In genomic region chr10:51792678-51793077, GRCh38 we compare ENCODE assay signal across 22 cellular contexts.
DNase-seq lines count a peak whose midpoint lies in the region; ATAC-seq, FAIRE-seq and TF ChIP-seq lines count a peak whose summit lies in the region.
"Had no signal": no experiment of that assay in that cellular context is flagged by ENCODE, and none has a peak within 500 bp of the region (broad histone marks: within the 10 kb centered on the region; RNA-seq: fewer than 3 reads in every experiment).

No MANE protein-coding gene starts in this region.

- TF ChIP-seq CTCF in HepG2 (CRISPR knock-in tag; IDR thresholded peaks at IDR 0.05), result no peak
- TF ChIP-seq CTCF in right lobe of liver (IDR thresholded peaks at IDR 0.05), result no peak
- TF ChIP-seq CTCF in K562 (IDR thresholded peaks at IDR 0.05 in 2 of 3, conservative IDR thresholded peaks at IDR 0.05 in 1 of 3; ENCODE audit: insufficient read depth in 2 of 3, low read depth in 1 of 3, low read length in 3 of 3), result no peak
- no peak for TF ChIP-seq CTCF in endodermal cell (conservative IDR thresholded peaks at IDR 0.05)

- H3K4me3 ChIP-seq in HepG2 (replicated peaks in 1 of 3; ENCODE audit: insufficient read depth in 1 of 3, low read depth in 2 of 3, low read length in 3 of 3) (no peak overlapping the region), right lobe of liver (no peak overlapping the region), K562 (no peak overlapping the region), endodermal cell (ENCODE audit: low read length) (peak overlapping the region; percentile 37)
- H3K4me3 ChIP-seq: BLaER1 had no signal

- no peak overlapping the region for H3K27ac Mint-ChIP-seq in endodermal cell
- H3K27ac Mint-ChIP-seq: CD14-positive monocyte; CD4-positive, CD25-positive, alpha-beta regulatory T cell; CD8-positive, alpha-beta T cell had no signal

- in situ Hi-C loops in HepG2 (cut with HindIII; ENCODE audit: extremely low pct_ligation_motif_present, low pct_unique_long_range_greater_than_20kb), result no loop called here
- in situ Hi-C loops in K562 (cut with MboI), result no loop called here

- no peak overlapping the region for H3K4me3 Mint-ChIP-seq in endodermal cell
- H3K4me3 Mint-ChIP-seq: CD14-positive monocyte; CD4-positive, CD25-positive, alpha-beta regulatory T cell; CD8-positive, alpha-beta T cell had no signal

- H3K27me3 ChIP-seq in HepG2 (ENCODE audit: control insufficient read depth in 1 of 2, insufficient read depth in 2 of 2, low read length in 2 of 2) (no peaks in the 10 kb centered on the region; a peak in 1 of 5 replicates), right lobe of liver (no peaks in the 10 kb centered on the region), K562 (ENCODE audit: control insufficient read depth in 2 of 2, insufficient read depth in 2 of 2, low read length in 2 of 2) (no peaks in the 10 kb centered on the region), endodermal cell (ENCODE audit: control insufficient read depth, insufficient read depth, low read length, poor library complexity, severe bottlenecking) (peaks cover 51% of the 10 kb centered on the region)
- H3K27me3 ChIP-seq: BE2C, BLaER1 had no signal

- TF ChIP-seq EP300 in HepG2 (IDR thresholded peaks at IDR 0.05; ENCODE audit: low read depth in 2 of 2, low read length in 2 of 2) (no peak), HepG2 (CRISPR knock-in tag; IDR thresholded peaks at IDR 0.05; ENCODE audit: borderline replicate concordance) (no peak), K562 (IDR thresholded peaks at IDR 0.05; ENCODE audit: low read length) (no peak)

- H3K27me3 Mint-ChIP-seq in endodermal cell (ENCODE audit: insufficient read depth), result peaks cover 32% of the 10 kb centered on the region
- H3K27me3 Mint-ChIP-seq: CD4-positive, CD25-positive, alpha-beta regulatory T cell had no signal

- no peaks in the 10 kb centered on the region for H3K9me1 ChIP-seq in K562 (ENCODE audit: control insufficient read depth, insufficient read depth, low read length)

- no peaks in the 10 kb centered on the region for H3K36me3 ChIP-seq in HepG2 (replicated peaks in 1 of 2; ENCODE audit: control insufficient read depth in 1 of 2, insufficient read depth in 2 of 2, low read length in 2 of 2)
- no peaks in the 10 kb centered on the region for H3K36me3 ChIP-seq in right lobe of liver
- no peaks in the 10 kb centered on the region for H3K36me3 ChIP-seq in K562 (ENCODE audit: control insufficient read depth, insufficient read depth, low read length)
- no peaks in the 10 kb centered on the region for H3K36me3 ChIP-seq in endodermal cell (ENCODE audit: control insufficient read depth, insufficient read depth, low read length)
- H3K36me3 ChIP-seq: BE2C, BLaER1 had no signal

- ATAC-seq in HepG2 (no peak), right lobe of liver (no peak), K562 (no peak), HG02884 (IDR thresholded peaks at IDR 0.05; ENCODE audit: unreplicated experiment) (no peak)
- ATAC-seq: CD8-positive, alpha-beta T cell had no signal

- no peak overlapping the region for H3K4me2 ChIP-seq in HepG2 (ENCODE audit: low read depth, low read length)
- H3K4me2 ChIP-seq in K562 (ENCODE audit: insufficient read depth, low read length), result no peak overlapping the region
- H3K4me2 ChIP-seq: BLaER1 had no signal

- TF ChIP-seq POLR2A in HepG2 (IDR thresholded peaks at IDR 0.05; ENCODE audit: insufficient read depth in 1 of 2, low read depth in 2 of 2, low read length in 2 of 2) (no peak), right lobe of liver (IDR thresholded peaks at IDR 0.05) (no peak), K562 (conservative IDR thresholded peaks at IDR 0.05) (no peak)

- no peak for TF ChIP-seq RAD21 in HepG2 (CRISPR knock-in tag; IDR thresholded peaks at IDR 0.05)
- no peak for TF ChIP-seq RAD21 in K562 (CRISPR knock-in tag; conservative IDR thresholded peaks at IDR 0.05 in 1 of 2, IDR thresholded peaks at IDR 0.05 in 1 of 2)

- POLR2A ChIA-PET in HepG2 (lab: Yijun Ruan, JAX), result no interaction called here
- POLR2A ChIA-PET in K562 (lab: Yijun Ruan, JAX), result no interaction called here

- no TSS peak for BruUV-seq in HepG2 (replicated peaks; lab: Mats Ljungman, UMichigan)
- BruUV-seq in K562 (replicated peaks; lab: Mats Ljungman, UMichigan), result no TSS peak

- FAIRE-seq in HepG2 (lab: Jason Lieb, UNC) (no peak), K562 (lab: Jason Lieb, UNC) (no peak)
- FAIRE-seq: D721Med, G401.6, GM12891, GM19239 had no signal

- H3K9me3 ChIP-seq in HepG2 (ENCODE audit: low read length), result 0 out of 2 replicates have a peak, but pooled peaks cover 11% of the 10 kb centered on the region
- H3K9me3 ChIP-seq in right lobe of liver, result no peaks in the 10 kb centered on the region
- no peaks in the 10 kb centered on the region for H3K9me3 ChIP-seq in K562 (replicated peaks; ENCODE audit: control insufficient read depth, insufficient read depth, low read depth, low read length)
- peaks cover 27% of the 10 kb centered on the region for H3K9me3 ChIP-seq in endodermal cell (ENCODE audit: control insufficient read depth, low read length)
- H3K9me3 ChIP-seq: BE2C had no signal

- peaks cover 3% of the 10 kb centered on the region for H3K9me3 Mint-ChIP-seq in endodermal cell

- no peak for DNase-seq in HepG2 (ENCODE audit: low spot score)
- DNase-seq in right lobe of liver, result no peak
- DNase-seq in K562 (ENCODE audit: extremely low read depth in 1 of 4, low spot score in 3 of 4), result no peak
- DNase-seq in endodermal cell, result no peak
- no peak for DNase-seq in posterior cingulate gyrus
- DNase-seq: ACHN; BE2C; C1 segment of cervical spinal cord; Caco-2; Calu3; CD4-positive, CD25-positive, alpha-beta regulatory T cell; CD8-positive, alpha-beta T cell; DMS79 treated with DMSO at 0.1 percent for 48 hours; GF-D8 had no signal

- H3K4me1 ChIP-seq in HepG2 (ENCODE audit: insufficient read depth, low read length) (no peaks in the 10 kb centered on the region), right lobe of liver (no peaks in the 10 kb centered on the region), K562 (replicated peaks in 1 of 2; ENCODE audit: control insufficient read depth in 2 of 2, insufficient read depth in 2 of 2, low read length in 2 of 2) (no peaks in the 10 kb centered on the region), endodermal cell (ENCODE audit: control insufficient read depth, insufficient read depth, low read length) (no peaks in the 10 kb centered on the region)
- H3K4me1 ChIP-seq: BE2C, BLaER1, Caco-2 had no signal

- H3K9ac ChIP-seq in HepG2 (ENCODE audit: insufficient read depth, low read depth, low read length) (no peak overlapping the region), K562 (ENCODE audit: insufficient read depth in 1 of 2, low read depth in 2 of 2, low read length in 2 of 2) (no peak overlapping the region), endodermal cell (ENCODE audit: extremely low read depth, low read length, poor library complexity, severe bottlenecking) (no peak overlapping the region)
- H3K9ac ChIP-seq: BLaER1 had no signal

- H3K36me3 Mint-ChIP-seq in endodermal cell (ENCODE audit: low read depth), result no peaks in the 10 kb centered on the region
- H3K36me3 Mint-ChIP-seq: CD14-positive monocyte; CD4-positive, CD25-positive, alpha-beta regulatory T cell; CD8-positive, alpha-beta T cell had no signal

- H3K79me2 ChIP-seq in HepG2 (ENCODE audit: insufficient read depth, low read length), result no peaks in the 10 kb centered on the region
- H3K79me2 ChIP-seq in K562 (ENCODE audit: control insufficient read depth, insufficient read depth, low read length), result no peaks in the 10 kb centered on the region

- H4K20me1 ChIP-seq in HepG2 (ENCODE audit: insufficient read depth, low read length), result no peaks in the 10 kb centered on the region
- no peaks in the 10 kb centered on the region for H4K20me1 ChIP-seq in K562 (replicated peaks; ENCODE audit: control insufficient read depth, insufficient read depth, low read length)
- H4K20me1 ChIP-seq: BLaER1 had no signal

- H3K4me1 Mint-ChIP-seq in endodermal cell, result no peaks in the 10 kb centered on the region
- H3K4me1 Mint-ChIP-seq: CD14-positive monocyte; CD4-positive, CD25-positive, alpha-beta regulatory T cell had no signal

- H2AFZ ChIP-seq in HepG2 (ENCODE audit: low read length), result no peak overlapping the region
- H2AFZ ChIP-seq in K562 (ENCODE audit: low read depth, low read length), result no peak overlapping the region

- intact Hi-C loops in HepG2 (cut with micrococcal nuclease; ENCODE audit: unreplicated experiment), result no loop called here
- intact Hi-C loops in right lobe of liver (cut with DNase I), result no loop called here
- intact Hi-C loops in K562 (cut with micrococcal nuclease), result no loop called here
- intact Hi-C loops in posterior cingulate gyrus (cut with DNase I), result no loop called here

- CTCF ChIA-PET in HepG2 (lab: Yijun Ruan, JAX; ENCODE audit: low intra/inter-chr PET ratio, low total read pairs) (no interaction called here), K562 (lab: Yijun Ruan, JAX; ENCODE audit: low intra/inter-chr PET ratio) (no interaction called here)

- H3K27ac ChIP-seq in HepG2 (ENCODE audit: extremely low read length, insufficient read depth, low read length) (no peak overlapping the region), right lobe of liver (no peak overlapping the region), K562 (ENCODE audit: extremely low read depth, low read depth, low read length) (no peak overlapping the region), endodermal cell (ENCODE audit: low read depth, low read length) (no peak overlapping the region)
- H3K27ac ChIP-seq: 22Rv1, BLaER1 had no signal

TF ChIP-seq in HepG2, 621 proteins besides CTCF, POLR2A, EP300 and RAD21 (continues in another document):
- TF ChIP-seq DNMT1 (CRISPR knock-in tag; IDR thresholded peaks at IDR 0.05) (no peak), ARID2 (CRISPR knock-in tag; IDR thresholded peaks at IDR 0.05; ENCODE audit: borderline replicate concordance) (no peak), MAFK (conservative IDR thresholded peaks at IDR 0.05 in 1 of 2, IDR thresholded peaks at IDR 0.05 in 1 of 2; ENCODE audit: low read length in 2 of 2) (peak; percentile 84 to 95)

TF ChIP-seq in K562, 482 proteins besides CTCF, POLR2A, EP300 and RAD21 (continues in another document):
- TF ChIP-seq FOXK1 (CRISPR knock-in tag; IDR thresholded peaks at IDR 0.05; ENCODE audit: borderline replicate concordance) (no peak), ZNF347 (CRISPR knock-in tag; IDR thresholded peaks at IDR 0.05; ENCODE audit: low read depth) (no peak), MAFK (IDR thresholded peaks at IDR 0.05; ENCODE audit: low read length) (peak; percentile 85), EZH2 (IDR thresholded peaks at IDR 0.05; ENCODE audit: borderline replicate concordance, low read depth, low read length) (no peak)

Comparison
In these comparisons a context has a peak if more than half of its experiments do, and no peak if none do; other contexts are left out.
1. Of the 241 proteins assayed by ChIP-seq in both HepG2 and K562: peak only in HepG2: none; only in K562: MAFG; in both: MAFF and MAFK; in neither: 238.